In genomic region chr19:54206030-54206830, GRCh38 we compare ENCODE assay signal across 13 cellular contexts. TPM values are rescaled to one million over a fixed set of nuclear protein-coding genes. Genes with fewer than 3 reads are reported as not detected.
A peak's percentile ranks its signal among the peaks of the same experiment; 100 is the strongest.
DNase-seq lines count a peak whose midpoint lies in the region; ATAC-seq and TF ChIP-seq lines count a peak whose summit lies in the region.
"Had no signal": no experiment of that assay in that cellular context is flagged by ENCODE, and none has a peak within 500 bp of the region (broad histone marks: within the 10 kb centered on the region; RNA-seq: fewer than 3 reads in every experiment).

No MANE protein-coding gene starts in this region.

- H3K9ac ChIP-seq in mammary epithelial cell (ENCODE audit: insufficient read depth, low read length) (no peak overlapping the region), mesenchymal stem cell (ENCODE audit: low read length) (peak overlapping the region; percentile 36)

- no peak for TF ChIP-seq POLR2A in transverse colon (IDR thresholded peaks at IDR 0.05)

- peaks cover 96% of the 10 kb centered on the region for H3K36me3 Mint-ChIP-seq in MCF 10A (ENCODE audit: insufficient read depth, unreplicated experiment)
- H3K36me3 Mint-ChIP-seq in activated T-helper 2 cell treated with anti-CD3 and anti-CD28 coated beads, Interferon-gamma antibody, Interleukin-2, Interleukin-4, amounts not matched to agents 10 μg/mL and 5 μg/mL and 100 μg/mL, durations not matched to agents 14 hours and 24 hours and 36 hours (ENCODE audit: low read depth) = peaks cover 94% of the 10 kb centered on the region

- no peak overlapping the region for H3K4me2 ChIP-seq in mammary epithelial cell (ENCODE audit: insufficient read depth, low read depth, low read length)
- H3K4me2 ChIP-seq in mesenchymal stem cell (ENCODE audit: low read length, poor library complexity, severe bottlenecking) = no peak overlapping the region

- no peak overlapping the region for H2AK5ac ChIP-seq in mesenchymal stem cell (ENCODE audit: low read length, severe bottlenecking)

- H3K36me3 ChIP-seq in mammary epithelial cell (ENCODE audit: insufficient read depth, low read length) (peaks cover 48% of the 10 kb centered on the region), mesenchymal stem cell (ENCODE audit: control insufficient read depth in 1 of 2, insufficient read depth in 2 of 2, low read depth in 1 of 2, low read length in 2 of 2) (peaks cover 63 to 82% of the 10 kb centered on the region in 2 experiments), transverse colon (peaks cover 0 to 58% (median 12%) of the 10 kb centered on the region in 4 donors)

- no peaks in the 10 kb centered on the region for H3K9me3 Mint-ChIP-seq in MCF 10A (ENCODE audit: unreplicated experiment)
- H3K9me3 Mint-ChIP-seq in activated T-helper 2 cell treated with anti-CD3 and anti-CD28 coated beads, Interferon-gamma antibody, Interleukin-2, Interleukin-4, amounts not matched to agents 10 μg/mL and 5 μg/mL and 100 μg/mL, durations not matched to agents 14 hours and 24 hours and 36 hours = no peaks in the 10 kb centered on the region
- H3K9me3 Mint-ChIP-seq: endodermal cell had no signal

- H2BK12ac ChIP-seq in mesenchymal stem cell (ENCODE audit: low read length in 2 of 2) = no peak overlapping the region

- CTCF ChIA-PET in MCF 10A (lab: Yijun Ruan, JAX) (interaction anchor here (1.2 to 1.4 kb wide), 2 partner anchors 26 to 39 kb away, joined by 6 to 7 read pairs; no protein-coding TSS in a partner anchor), mammary epithelial cell (lab: Charles Lee; ENCODE audit: low non-redundant PET) (no interaction called here), HEK293T (lab: Yijun Ruan, JAX) (no interaction called here)

- no peak overlapping the region for H3K18ac ChIP-seq in mesenchymal stem cell (ENCODE audit: low read depth in 1 of 2, low read length in 2 of 2)

- no peak overlapping the region for H3K4ac ChIP-seq in mesenchymal stem cell (ENCODE audit: low read depth in 1 of 2, low read length in 2 of 2)

- H3K79me1 ChIP-seq in mesenchymal stem cell (replicated peaks; ENCODE audit: low read length, poor library complexity, severe bottlenecking) = peaks cover under 1% of the 10 kb centered on the region

- H3K14ac ChIP-seq in mesenchymal stem cell (ENCODE audit: low read length in 2 of 2) = no peak overlapping the region

- no peak overlapping the region for H2BK5ac ChIP-seq in mesenchymal stem cell (ENCODE audit: low read depth, low read length, poor library complexity, severe bottlenecking)

- H3K27me3 ChIP-seq in mammary epithelial cell (ENCODE audit: insufficient read depth, low read length) (no peaks in the 10 kb centered on the region), mesenchymal stem cell (ENCODE audit: control insufficient read depth in 1 of 2, insufficient read depth in 1 of 2, low read length in 2 of 2) (no peaks in the 10 kb centered on the region), transverse colon (no peaks in the 10 kb centered on the region)

- POLR2A ChIA-PET in MCF 10A (lab: Yijun Ruan, JAX) = interaction anchor here (0.6 to 13.2 kb wide), 4 partner anchors 15 to 96 kb away, joined by 3 to 324 read pairs (median 10); partner anchors contain the start of genes LENG1, MBOAT7 and TSEN34
- POLR2A ChIA-PET in HEK293T (lab: Yijun Ruan, JAX) = interaction anchor here (1.0 to 6.7 kb wide), 2 partner anchors 16 to 17 kb away, joined by 3 to 46 read pairs; partner anchors contain the start of genes MBOAT7 and TSEN34

- H3K9me3 ChIP-seq in mammary epithelial cell (replicated peaks; ENCODE audit: insufficient read depth, low read length) (no peaks in the 10 kb centered on the region), mesenchymal stem cell (ENCODE audit: control insufficient read depth, low read length) (no peaks in the 10 kb centered on the region), transverse colon (no peaks in the 10 kb centered on the region)

- H4K20me1 ChIP-seq in mammary epithelial cell (ENCODE audit: insufficient read depth, low read length) = peaks cover 49% of the 10 kb centered on the region

- DNase-seq in MCF 10A (ENCODE audit: unreplicated experiment) (peak; percentile 46), mammary epithelial cell (no peak), mesenchymal stem cell (no peak), transverse colon (peak; percentile 32), HEK293T (ENCODE audit: extremely low spot score) (no peak)
- DNase-seq in activated T-helper 2 cell treated with anti-CD3 and anti-CD28 coated beads, Interferon-gamma antibody, Interleukin-2, Interleukin-4, amounts not matched to agents 10 μg/mL and 5 μg/mL and 100 μg/mL, durations not matched to agents 14 hours and 24 hours and 36 hours (ENCODE audit: low spot score) = no peak
- no peak for DNase-seq in effector CD4-positive, alpha-beta T cell
- DNase-seq: activated naive CD4-positive, alpha-beta T cell; endodermal cell; glutamatergic neuron; NCI-H2081 treated with DMSO at 0.1 percent for 48 hours; Right ventricle myocardium superior had no signal

- H2BK15ac ChIP-seq in mesenchymal stem cell (ENCODE audit: low read depth, poor library complexity, severe bottlenecking) = no peak overlapping the region

- H4K91ac ChIP-seq in mesenchymal stem cell (ENCODE audit: low read length) = no peak overlapping the region

- H3K27me3 Mint-ChIP-seq in MCF 10A (ENCODE audit: insufficient read depth, unreplicated experiment) = no peaks in the 10 kb centered on the region
- H3K27me3 Mint-ChIP-seq in activated T-helper 2 cell treated with anti-CD3 and anti-CD28 coated beads, Interferon-gamma antibody, Interleukin-2, Interleukin-4, amounts not matched to agents 10 μg/mL and 5 μg/mL and 100 μg/mL, durations not matched to agents 14 hours and 24 hours and 36 hours (ENCODE audit: low read depth) = no peaks in the 10 kb centered on the region

- H3K79me2 ChIP-seq in mammary epithelial cell (ENCODE audit: insufficient read depth, low read length) = peaks cover 92% of the 10 kb centered on the region

- intact Hi-C loops in MCF 10A (cut with micrococcal nuclease) = no loop called here
- intact Hi-C loops in mammary epithelial cell (cut with micrococcal nuclease) = loop anchor here (5.0 kb wide), 1 partner anchor 34 kb away; the partner anchor contains the start of gene TMC4
- intact Hi-C loops in activated T-helper 2 cell treated with anti-CD3 and anti-CD28 coated beads, Interferon-gamma antibody, Interleukin-2, Interleukin-4, amounts not matched to agents 10 μg/mL and 5 μg/mL and 100 μg/mL, durations not matched to agents 14 hours and 24 hours and 36 hours (cut with micrococcal nuclease) = loop anchor here (10.0 kb wide), 1 partner anchor 1049 kb away; the partner anchor contains the start of gene PPP6R1
- intact Hi-C loops in transverse colon (cut with DNase I; ENCODE audit: low total_unique reads) = no loop called here

- H3K27ac Mint-ChIP-seq in MCF 10A (ENCODE audit: low read depth, unreplicated experiment) = no peak overlapping the region
- H3K27ac Mint-ChIP-seq in activated T-helper 2 cell treated with anti-CD3 and anti-CD28 coated beads, Interferon-gamma antibody, Interleukin-2, Interleukin-4, amounts not matched to agents 10 μg/mL and 5 μg/mL and 100 μg/mL, durations not matched to agents 14 hours and 24 hours and 36 hours = peak overlapping the region; percentile 92
- H3K27ac Mint-ChIP-seq: endodermal cell had no signal

- in situ Hi-C loops in mammary epithelial cell (cut with MboI; ENCODE audit: low sequenced_read_pairs in 2 of 2) = loop anchor here in 1 of 2 donors (25.0 kb wide), 1 partner anchor 231 kb away; the partner anchor contains the start of gene LENG8
- in situ Hi-C loops in transverse colon (cut with MboI; ENCODE audit: low pct_ligation_motif_present in 1 of 4, low pct_unique_long_range_greater_than_20kb in 1 of 4, low sequenced_read_pairs in 3 of 4) = no loop called here

- BruUV-seq in MCF 10A (replicated peaks; lab: Mats Ljungman, UMichigan) (no TSS peak), mammary epithelial cell (replicated peaks; lab: Mats Ljungman, UMichigan) (no TSS peak)

- H3K27ac ChIP-seq in mammary epithelial cell (ENCODE audit: insufficient read depth, low read depth, low read length) (no peak overlapping the region), mesenchymal stem cell (ENCODE audit: low read length, poor library complexity, severe bottlenecking) (no peak overlapping the region), transverse colon (peak overlapping the region; percentile 59 to 90 (median 80))

- TF ChIP-seq EP300 in transverse colon (IDR thresholded peaks at IDR 0.05; ENCODE audit: low read depth) = no peak

- no peak overlapping the region for H3K4me3 Mint-ChIP-seq in MCF 10A (ENCODE audit: unreplicated experiment)
- H3K4me3 Mint-ChIP-seq in activated T-helper 2 cell treated with anti-CD3 and anti-CD28 coated beads, Interferon-gamma antibody, Interleukin-2, Interleukin-4, amounts not matched to agents 10 μg/mL and 5 μg/mL and 100 μg/mL, durations not matched to agents 14 hours and 24 hours and 36 hours (ENCODE audit: low read depth) = peak overlapping the region; percentile 67
- H3K4me3 Mint-ChIP-seq: endodermal cell had no signal

- no peak overlapping the region for H2BK120ac ChIP-seq in mesenchymal stem cell (ENCODE audit: low read depth, low read length)

- dilution Hi-C loops in mammary epithelial cell (cut with HindIII; ENCODE audit: low sequenced_read_pairs) = no loop called here

- ATAC-seq in GM21447 (IDR thresholded peaks at IDR 0.05; ENCODE audit: unreplicated experiment) = no peak

- TF ChIP-seq CTCF in MCF 10A (IDR thresholded peaks at IDR 0.05; ENCODE audit: unreplicated experiment) (no peak), mammary epithelial cell (conservative IDR thresholded peaks at IDR 0.05 in 1 of 2, IDR thresholded peaks at IDR 0.05 in 1 of 2; ENCODE audit: extremely low read depth in 1 of 2, insufficient read depth in 1 of 2, low read depth in 1 of 2, low read length in 2 of 2) (no peak), transverse colon (IDR thresholded peaks at IDR 0.05) (no peak)

- H3K4me1 Mint-ChIP-seq in MCF 10A (ENCODE audit: insufficient read depth, unreplicated experiment) = peaks cover 42% of the 10 kb centered on the region
- H3K4me1 Mint-ChIP-seq in activated T-helper 2 cell treated with anti-CD3 and anti-CD28 coated beads, Interferon-gamma antibody, Interleukin-2, Interleukin-4, amounts not matched to agents 10 μg/mL and 5 μg/mL and 100 μg/mL, durations not matched to agents 14 hours and 24 hours and 36 hours (ENCODE audit: low read depth) = peaks cover 84% of the 10 kb centered on the region

- H3K23ac ChIP-seq in mesenchymal stem cell (ENCODE audit: low read length in 2 of 2) = no peak overlapping the region

- WGBS in mammary epithelial cell (ENCODE audit: low coverage, missing lambda C conversion rate) = 87% methylated on average over 16 of the region's 27 CpGs
- 95% methylated on average over 27 of the region's 27 CpGs for WGBS in mesenchymal stem cell
- WGBS in transverse colon (ENCODE audit: low coverage in 1 of 2), 2 donors = 85% methylated on average over 27 of the region's 27 CpGs; no CpG with 5 or more reads in 1 of the 2 donors

- H3K4me3 ChIP-seq in mammary epithelial cell (replicated peaks in 1 of 3; ENCODE audit: insufficient read depth in 1 of 3, low read depth in 2 of 3, low read length in 3 of 3) = no peak overlapping the region
- no peak overlapping the region for H3K4me3 ChIP-seq in mesenchymal stem cell (ENCODE audit: insufficient read depth in 1 of 2, low read depth in 1 of 2, low read length in 2 of 2)
- H3K4me3 ChIP-seq in transverse colon = no peak overlapping the region

- no peak overlapping the region for H4K8ac ChIP-seq in mesenchymal stem cell (ENCODE audit: low read length)

- H3K4me1 ChIP-seq in mammary epithelial cell (ENCODE audit: insufficient read depth, low read length) (peaks cover 57% of the 10 kb centered on the region), mesenchymal stem cell (ENCODE audit: control insufficient read depth, insufficient read depth, low read depth, low read length) (peaks cover 59% of the 10 kb centered on the region), transverse colon (peaks cover 48 to 98% (median 73%) of the 10 kb centered on the region in 4 donors)

- H2AFZ ChIP-seq in mammary epithelial cell (ENCODE audit: low read depth, low read length) = no peak overlapping the region
- no peak overlapping the region for H2AFZ ChIP-seq in mesenchymal stem cell (ENCODE audit: low read depth, low read length)

RNA-seq across cellular contexts. Expression of gene RPS9, which starts 5.6 kb away (rescaled TPM):
- total RNA-seq in MCF 10A (2022) = 1,356 and 1,735 TPM in 2 replicates
- total RNA-seq in mammary epithelial cell = 1,000 to 10,000 TPM; 1,098 to 1,139 TPM
- polyA plus RNA-seq in mammary epithelial cell = 2,376 TPM
- 1,031 TPM for polyA minus RNA-seq in mammary epithelial cell
- total RNA-seq in activated T-helper 2 cell treated with anti-CD3 and anti-CD28 coated beads, Interferon-gamma antibody, Interleukin-2, Interleukin-4, amounts not matched to agents 10 μg/mL and 5 μg/mL and 100 μg/mL, durations not matched to agents 14 hours and 24 hours and 36 hours = 1,460 and 1,467 TPM in 2 replicates
- 1,608 TPM for polyA plus RNA-seq in mesenchymal stem cell (2013, experiment 1 of 2)
- polyA plus RNA-seq in mesenchymal stem cell (2013, experiment 2 of 2) = 1,551 TPM
- 1,000 to 10,000 TPM in 3 of 4 donors, 100 to 1,000 TPM in 1; 912 to 1,639 (median 1,317) TPM for total RNA-seq in transverse colon

RNA-seq across cellular contexts. Expression of gene TSEN34, which starts 15.1 kb away (rescaled TPM):
- 28.0 and 40.1 TPM in 2 replicates for total RNA-seq in MCF 10A (2022)
- 10 to 100 TPM; 65.3 to 94.0 TPM for total RNA-seq in mammary epithelial cell
- 82.0 TPM for polyA plus RNA-seq in mammary epithelial cell
- 26.7 TPM for polyA minus RNA-seq in mammary epithelial cell
- 16.8 and 19.0 TPM in 2 replicates for total RNA-seq in activated T-helper 2 cell treated with anti-CD3 and anti-CD28 coated beads, Interferon-gamma antibody, Interleukin-2, Interleukin-4, amounts not matched to agents 10 μg/mL and 5 μg/mL and 100 μg/mL, durations not matched to agents 14 hours and 24 hours and 36 hours
- 65.1 TPM for polyA plus RNA-seq in mesenchymal stem cell (2013, experiment 1 of 2)
- 67.7 TPM for polyA plus RNA-seq in mesenchymal stem cell (2013, experiment 2 of 2)
- total RNA-seq in transverse colon = 100 to 1,000 TPM in 1 of 4 donors, 10 to 100 TPM in 3; 62.0 to 138 (median 65.9) TPM

RNA-seq across cellular contexts. Expression of gene LILRB3, which starts 16.6 kb away (rescaled TPM):
- total RNA-seq in MCF 10A (2022) (not detected in 2 replicates), mammary epithelial cell (not detected), transverse colon (1 to 10 TPM; 2.2 to 7.6 (median 4.6) TPM)
- polyA plus RNA-seq in mammary epithelial cell = not detected
- not detected for polyA minus RNA-seq in mammary epithelial cell
- 0.64 TPM in 1 of 2 replicates, not detected in the other for total RNA-seq in activated T-helper 2 cell treated with anti-CD3 and anti-CD28 coated beads, Interferon-gamma antibody, Interleukin-2, Interleukin-4, amounts not matched to agents 10 μg/mL and 5 μg/mL and 100 μg/mL, durations not matched to agents 14 hours and 24 hours and 36 hours
- not detected for polyA plus RNA-seq in mesenchymal stem cell (2013, experiment 1 of 2)
- polyA plus RNA-seq in mesenchymal stem cell (2013, experiment 2 of 2) = not detected
- total RNA-seq: endodermal cell had no signal

RNA-seq across cellular contexts. Expression of gene MBOAT7, which starts 16.9 kb away (rescaled TPM):
- 43.8 and 49.5 TPM in 2 replicates for total RNA-seq in MCF 10A (2022)
- 100 to 1,000 TPM in 1 of 2 donors, 10 to 100 TPM in 1; 43.5 to 140 TPM for total RNA-seq in mammary epithelial cell
- polyA plus RNA-seq in mammary epithelial cell = 70.4 TPM
- 70.9 TPM for polyA minus RNA-seq in mammary epithelial cell
- 311 and 318 TPM in 2 replicates for total RNA-seq in activated T-helper 2 cell treated with anti-CD3 and anti-CD28 coated beads, Interferon-gamma antibody, Interleukin-2, Interleukin-4, amounts not matched to agents 10 μg/mL and 5 μg/mL and 100 μg/mL, durations not matched to agents 14 hours and 24 hours and 36 hours
- polyA plus RNA-seq in mesenchymal stem cell (2013, experiment 1 of 2) = 175 TPM
- polyA plus RNA-seq in mesenchymal stem cell (2013, experiment 2 of 2) = 178 TPM
- total RNA-seq in transverse colon = 100 to 1,000 TPM; 180 to 249 (median 218) TPM

RNA-seq across cellular contexts. Expression of gene TMC4, which starts 33.3 kb away (rescaled TPM):
- total RNA-seq in MCF 10A (2022) = 3.7 and 6.1 TPM in 2 replicates
- 10 to 100 TPM; 21.0 to 41.0 TPM for total RNA-seq in mammary epithelial cell
- 5.3 TPM for polyA plus RNA-seq in mammary epithelial cell
- polyA minus RNA-seq in mammary epithelial cell = 2.2 TPM
- total RNA-seq in activated T-helper 2 cell treated with anti-CD3 and anti-CD28 coated beads, Interferon-gamma antibody, Interleukin-2, Interleukin-4, amounts not matched to agents 10 μg/mL and 5 μg/mL and 100 μg/mL, durations not matched to agents 14 hours and 24 hours and 36 hours = 0.16 and 0.37 TPM in 2 replicates
- 1.7 TPM for polyA plus RNA-seq in mesenchymal stem cell (2013, experiment 1 of 2)
- 1.2 TPM for polyA plus RNA-seq in mesenchymal stem cell (2013, experiment 2 of 2)
- total RNA-seq in transverse colon = 100 to 1,000 TPM in 3 of 4 donors, 10 to 100 TPM in 1; 91.5 to 386 (median 180) TPM

Comparison
In these comparisons a context has a peak if more than half of its experiments do, and no peak if none do; other contexts are left out.
1. DNase-seq: peak in MCF 10A (single experiment) and transverse colon (single experiment); none in mammary epithelial cell (single experiment), activated T-helper 2 cell treated with anti-CD3 and anti-CD28 coated beads, Interferon-gamma antibody, Interleukin-2, Interleukin-4, amounts not matched to agents 10 μg/mL and 5 μg/mL and 100 μg/mL, durations not matched to agents 14 hours and 24 hours and 36 hours (single experiment), mesenchymal stem cell (single experiment), effector CD4-positive, alpha-beta T cell (single experiment) and HEK293T (single experiment).
2. intact Hi-C loops: an anchor here in mammary epithelial cell (5.0 kb wide) and activated T-helper 2 cell treated with anti-CD3 and anti-CD28 coated beads, Interferon-gamma antibody, Interleukin-2, Interleukin-4, amounts not matched to agents 10 μg/mL and 5 μg/mL and 100 μg/mL, durations not matched to agents 14 hours and 24 hours and 36 hours (10.0 kb wide); none called in MCF 10A and transverse colon.
3. H3K27ac ChIP-seq: peak in transverse colon (4 of 4); none in mammary epithelial cell (single experiment) and mesenchymal stem cell (single experiment).